16 cellular contexts compared by ENCODE assay signal in genomic region chr2:84441036-84441435, GRCh38. TPM values are rescaled to one million over a fixed set of nuclear protein-coding genes. Genes with fewer than 3 reads are reported as not detected.
DNase-seq lines count a peak whose midpoint lies in the region; ATAC-seq and TF ChIP-seq lines count a peak whose summit lies in the region.
"Had no signal": no experiment of that assay in that cellular context is flagged by ENCODE, and none has a peak within 500 bp of the region (broad histone marks: within the 10 kb centered on the region; RNA-seq: fewer than 3 reads in every experiment).

No MANE protein-coding gene starts in this region.

- H3K9me3 ChIP-seq in neural cell (ENCODE audit: low read length), result no peaks in the 10 kb centered on the region

- H3K4me1 Mint-ChIP-seq in activated T-cell treated with anti-CD3 and anti-CD28 coated beads, Interleukin-2, amount 50 U/mL, for 24 hours (ENCODE audit: low read depth), result peaks cover 14% of the 10 kb centered on the region

- TF ChIP-seq RAD21 in neural cell (conservative IDR thresholded peaks at IDR 0.05), result no peak

- H3K9me2 ChIP-seq in neural cell (ENCODE audit: insufficient read depth, low read length), result no peaks in the 10 kb centered on the region

- no peaks in the 10 kb centered on the region for H3K27me3 Mint-ChIP-seq in activated T-cell treated with anti-CD3 and anti-CD28 coated beads, Interleukin-2, amount 50 U/mL, for 24 hours
- H3K27me3 Mint-ChIP-seq: CD4-positive, alpha-beta T cell had no signal

- no peak overlapping the region for H3K4me3 Mint-ChIP-seq in activated T-cell treated with anti-CD3 and anti-CD28 coated beads, Interleukin-2, amount 50 U/mL, for 24 hours
- H3K4me3 Mint-ChIP-seq: CD4-positive, alpha-beta T cell; HFFc6 had no signal

- H3K4me3 ChIP-seq in neural cell (ENCODE audit: low read length), result peak overlapping the region; percentile 51
- H3K4me3 ChIP-seq: BLaER1 treated with 17β-estradiol and CSF1 and Interleukin-3, amounts not matched to agents 10 nM and 100 nM had no signal

- H3K9ac ChIP-seq in neural cell (ENCODE audit: low read length), result peak overlapping the region; percentile 22
- H3K9ac ChIP-seq: BLaER1 treated with 17β-estradiol and CSF1 and Interleukin-3, amounts not matched to agents 10 nM and 100 nM had no signal

- H3F3A ChIP-seq in neural cell (ENCODE audit: insufficient read depth, low read length, poor library complexity, severe bottlenecking), result no peaks in the 10 kb centered on the region

- TF ChIP-seq CTCF in neural cell (IDR thresholded peaks at IDR 0.05; ENCODE audit: poor library complexity, severe bottlenecking), result no peak

- no peaks in the 10 kb centered on the region for H3K27me3 ChIP-seq in neural cell (ENCODE audit: insufficient read depth, low read depth, low read length)
- H3K27me3 ChIP-seq: BLaER1 treated with 17β-estradiol and CSF1 and Interleukin-3, amounts not matched to agents 10 nM and 100 nM had no signal

- H4K20me1 ChIP-seq in neural cell (ENCODE audit: insufficient read depth), result no peaks in the 10 kb centered on the region

- ATAC-seq in activated CD4-positive, CD25-positive, alpha-beta regulatory T cell treated with anti-CD3 and anti-CD28 coated beads, Interleukin-2, amount 50 U/mL, for 24 hours, result no peak

- no peak overlapping the region for H2AFZ ChIP-seq in neural cell (ENCODE audit: low read depth, low read length)

- DNase-seq in Ammon's horn (ENCODE audit: low spot score) (peak; percentile 14), astrocyte of the hippocampus (ENCODE audit: low read depth, low spot score) (peak; percentile 32), dedifferentiated amniotic fluid mesenchymal stem cell (ENCODE audit: extremely low spot score) (peak; percentile 26), SHP77 treated with DMSO at 0.1 percent for 48 hours (lab: John Stamatoyannopoulos, UW) (no peak), GDM1 (lab: John Stamatoyannopoulos, UW) (no peak)
- DNase-seq in activated T-cell treated with anti-CD3 and anti-CD28 coated beads, Interleukin-2, amount 50 U/mL, for 24 hours, result no peak
- DNase-seq: 8988T; AML-193; CD4-positive, alpha-beta T cell; DMS79; HCEC 1CT; HFFc6 had no signal

- peaks cover 93% of the 10 kb centered on the region for H3K36me3 Mint-ChIP-seq in activated T-cell treated with anti-CD3 and anti-CD28 coated beads, Interleukin-2, amount 50 U/mL, for 24 hours (ENCODE audit: low read depth)

- H3K27ac Mint-ChIP-seq in activated T-cell treated with anti-CD3 and anti-CD28 coated beads, Interleukin-2, amount 50 U/mL, for 24 hours, result no peak overlapping the region
- H3K27ac Mint-ChIP-seq: CD4-positive, alpha-beta T cell; HFFc6 had no signal

- no peaks in the 10 kb centered on the region for H3K79me2 ChIP-seq in neural cell (replicated peaks; ENCODE audit: insufficient read depth, low read length)

- no peaks in the 10 kb centered on the region for H3K9me3 Mint-ChIP-seq in activated T-cell treated with anti-CD3 and anti-CD28 coated beads, Interleukin-2, amount 50 U/mL, for 24 hours
- H3K9me3 Mint-ChIP-seq: CD4-positive, alpha-beta T cell; HFFc6 had no signal

- H3K36me3 ChIP-seq in neural cell (ENCODE audit: insufficient read depth, low read length), result peaks cover 28% of the 10 kb centered on the region

- peak overlapping the region; percentile 70 for H3K27ac ChIP-seq in neural cell (ENCODE audit: low read length)
- H3K27ac ChIP-seq: BLaER1 treated with 17β-estradiol and CSF1 and Interleukin-3, amounts not matched to agents 10 nM and 100 nM; HL-60 had no signal

- peak overlapping the region; percentile 43 for H3K4me2 ChIP-seq in neural cell (ENCODE audit: low read length)
- H3K4me2 ChIP-seq: BLaER1 treated with 17β-estradiol and CSF1 and Interleukin-3, amounts not matched to agents 10 nM and 100 nM had no signal

- TF ChIP-seq EP300 in neural cell (conservative IDR thresholded peaks at IDR 0.05; ENCODE audit: poor library complexity, severe bottlenecking), result no peak

TF ChIP-seq in neural cell, 6 proteins besides CTCF, POLR2A, EP300 and RAD21:
- TF ChIP-seq EZH2 (IDR thresholded peaks at IDR 0.05; ENCODE audit: borderline replicate concordance, insufficient read depth, low read length, poor library complexity, severe bottlenecking) (no peak), MXI1 (conservative IDR thresholded peaks at IDR 0.05; ENCODE audit: poor library complexity, severe bottlenecking) (no peak), POLR2AphosphoS5 (IDR thresholded peaks at IDR 0.05) (no peak)

RNA-seq across cellular contexts. Expression of gene SUCLG1, which starts 18.0 kb away (rescaled TPM):
- polyA plus RNA-seq in neural cell, result 135 and 205 TPM in 2 replicates
- polyA minus RNA-seq in neural cell, result 73.5 and 82.9 TPM in 2 replicates

Comparison
In these comparisons a context has a peak if more than half of its experiments do, and no peak if none do; other contexts are left out.
1. DNase-seq: peak in Ammon's horn (single experiment), astrocyte of the hippocampus (single experiment) and dedifferentiated amniotic fluid mesenchymal stem cell (single experiment); none in SHP77 treated with DMSO at 0.1 percent for 48 hours (single experiment), activated T-cell treated with anti-CD3 and anti-CD28 coated beads, Interleukin-2, amount 50 U/mL, for 24 hours (single experiment) and GDM1 (single experiment).